In the genomic region with DNA sequence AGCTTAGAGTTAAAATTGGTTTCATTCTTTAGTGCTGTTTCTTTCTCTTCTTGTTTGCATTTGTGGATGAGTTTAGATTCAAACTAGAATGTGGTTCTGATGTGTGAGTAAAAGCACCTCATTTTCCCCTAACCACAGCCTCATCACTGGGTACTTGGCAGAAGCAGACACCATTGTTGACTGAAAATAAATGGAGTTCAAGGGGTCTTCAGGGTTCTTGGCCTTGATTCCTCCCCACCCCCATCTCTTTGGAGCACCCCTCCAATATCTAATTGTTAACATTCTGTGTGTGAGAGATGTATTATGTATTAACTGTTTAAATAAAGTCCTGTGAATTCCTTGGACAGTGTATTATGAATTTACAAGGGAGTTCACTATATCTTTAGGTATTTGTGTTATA, we compare ENCODE assay signal across 1 cellular context.
TF ChIP-seq lines count a peak whose summit lies in the region.

No MANE protein-coding gene starts in this region.

TF ChIP-seq in GM23338, 12 proteins besides CTCF, POLR2A, EP300 and RAD21:
- TF ChIP-seq, protein P1, sequence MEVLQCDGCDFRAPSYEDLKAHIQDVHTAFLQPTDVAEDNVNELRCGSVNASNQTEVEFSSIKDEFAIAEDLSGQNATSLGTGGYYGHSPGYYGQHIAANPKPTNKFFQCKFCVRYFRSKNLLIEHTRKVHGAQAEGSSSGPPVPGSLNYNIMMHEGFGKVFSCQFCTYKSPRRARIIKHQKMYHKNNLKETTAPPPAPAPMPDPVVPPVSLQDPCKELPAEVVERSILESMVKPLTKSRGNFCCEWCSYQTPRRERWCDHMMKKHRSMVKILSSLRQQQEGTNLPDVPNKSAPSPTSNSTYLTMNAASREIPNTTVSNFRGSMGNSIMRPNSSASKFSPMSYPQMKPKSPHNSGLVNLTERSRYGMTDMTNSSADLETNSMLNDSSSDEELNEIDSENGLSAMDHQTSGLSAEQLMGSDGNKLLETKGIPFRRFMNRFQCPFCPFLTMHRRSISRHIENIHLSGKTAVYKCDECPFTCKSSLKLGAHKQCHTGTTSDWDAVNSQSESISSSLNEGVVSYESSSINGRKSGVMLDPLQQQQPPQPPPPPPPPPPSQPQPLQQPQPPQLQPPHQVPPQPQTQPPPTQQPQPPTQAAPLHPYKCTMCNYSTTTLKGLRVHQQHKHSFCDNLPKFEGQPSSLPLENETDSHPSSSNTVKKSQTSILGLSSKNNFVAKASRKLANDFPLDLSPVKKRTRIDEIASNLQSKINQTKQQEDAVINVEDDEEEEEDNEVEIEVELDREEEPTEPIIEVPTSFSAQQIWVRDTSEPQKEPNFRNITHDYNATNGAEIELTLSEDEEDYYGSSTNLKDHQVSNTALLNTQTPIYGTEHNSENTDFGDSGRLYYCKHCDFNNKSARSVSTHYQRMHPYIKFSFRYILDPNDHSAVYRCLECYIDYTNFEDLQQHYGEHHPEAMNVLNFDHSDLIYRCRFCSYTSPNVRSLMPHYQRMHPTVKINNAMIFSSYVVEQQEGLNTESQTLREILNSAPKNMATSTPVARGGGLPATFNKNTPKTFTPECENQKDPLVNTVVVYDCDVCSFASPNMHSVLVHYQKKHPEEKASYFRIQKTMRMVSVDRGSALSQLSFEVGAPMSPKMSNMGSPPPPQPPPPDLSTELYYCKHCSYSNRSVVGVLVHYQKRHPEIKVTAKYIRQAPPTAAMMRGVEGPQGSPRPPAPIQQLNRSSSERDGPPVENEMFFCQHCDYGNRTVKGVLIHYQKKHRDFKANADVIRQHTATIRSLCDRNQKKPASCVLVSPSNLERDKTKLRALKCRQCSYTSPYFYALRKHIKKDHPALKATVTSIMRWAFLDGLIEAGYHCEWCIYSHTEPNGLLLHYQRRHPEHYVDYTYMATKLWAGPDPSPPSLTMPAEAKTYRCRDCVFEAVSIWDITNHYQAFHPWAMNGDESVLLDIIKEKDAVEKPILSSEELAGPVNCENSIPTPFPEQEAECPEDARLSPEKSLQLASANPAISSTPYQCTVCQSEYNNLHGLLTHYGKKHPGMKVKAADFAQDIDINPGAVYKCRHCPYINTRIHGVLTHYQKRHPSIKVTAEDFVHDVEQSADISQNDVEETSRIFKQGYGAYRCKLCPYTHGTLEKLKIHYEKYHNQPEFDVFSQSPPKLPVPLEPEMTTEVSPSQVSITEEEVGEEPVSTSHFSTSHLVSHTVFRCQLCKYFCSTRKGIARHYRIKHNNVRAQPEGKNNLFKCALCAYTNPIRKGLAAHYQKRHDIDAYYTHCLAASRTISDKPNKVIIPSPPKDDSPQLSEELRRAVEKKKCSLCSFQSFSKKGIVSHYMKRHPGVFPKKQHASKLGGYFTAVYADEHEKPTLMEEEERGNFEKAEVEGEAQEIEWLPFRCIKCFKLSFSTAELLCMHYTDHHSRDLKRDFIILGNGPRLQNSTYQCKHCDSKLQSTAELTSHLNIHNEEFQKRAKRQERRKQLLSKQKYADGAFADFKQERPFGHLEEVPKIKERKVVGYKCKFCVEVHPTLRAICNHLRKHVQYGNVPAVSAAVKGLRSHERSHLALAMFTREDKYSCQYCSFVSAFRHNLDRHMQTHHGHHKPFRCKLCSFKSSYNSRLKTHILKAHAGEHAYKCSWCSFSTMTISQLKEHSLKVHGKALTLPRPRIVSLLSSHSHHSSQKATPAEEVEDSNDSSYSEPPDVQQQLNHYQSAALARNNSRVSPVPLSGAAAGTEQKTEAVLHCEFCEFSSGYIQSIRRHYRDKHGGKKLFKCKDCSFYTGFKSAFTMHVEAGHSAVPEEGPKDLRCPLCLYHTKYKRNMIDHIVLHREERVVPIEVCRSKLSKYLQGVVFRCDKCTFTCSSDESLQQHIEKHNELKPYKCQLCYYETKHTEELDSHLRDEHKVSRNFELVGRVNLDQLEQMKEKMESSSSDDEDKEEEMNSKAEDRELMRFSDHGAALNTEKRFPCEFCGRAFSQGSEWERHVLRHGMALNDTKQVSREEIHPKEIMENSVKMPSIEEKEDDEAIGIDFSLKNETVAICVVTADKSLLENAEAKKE (CRISPR knock-in tag; IDR thresholded peaks at IDR 0.05), result no peak
- TF ChIP-seq NANOG (IDR thresholded peaks at IDR 0.05; ENCODE audit: borderline replicate concordance) (no peak), STAT1 (IDR thresholded peaks at IDR 0.05; ENCODE audit: unreplicated experiment) (no peak), EZH2phosphoT487 (IDR thresholded peaks at IDR 0.05; ENCODE audit: unreplicated experiment) (no peak), POLR2AphosphoS5 (IDR thresholded peaks at IDR 0.05; ENCODE audit: low read depth) (no peak), ZNF331 (CRISPR knock-in tag; IDR thresholded peaks at IDR 0.05; ENCODE audit: low read depth) (no peak), EZH2 (IDR thresholded peaks at IDR 0.05; ENCODE audit: low read depth, unreplicated experiment) (no peak), JUNB (IDR thresholded peaks at IDR 0.05; ENCODE audit: unreplicated experiment) (no peak), CREB1 (CRISPR knock-in tag; IDR thresholded peaks at IDR 0.05; ENCODE audit: low read depth) (no peak), ZNF114 (CRISPR knock-in tag; IDR thresholded peaks at IDR 0.05) (no peak)
- TF ChIP-seq, protein P2, sequence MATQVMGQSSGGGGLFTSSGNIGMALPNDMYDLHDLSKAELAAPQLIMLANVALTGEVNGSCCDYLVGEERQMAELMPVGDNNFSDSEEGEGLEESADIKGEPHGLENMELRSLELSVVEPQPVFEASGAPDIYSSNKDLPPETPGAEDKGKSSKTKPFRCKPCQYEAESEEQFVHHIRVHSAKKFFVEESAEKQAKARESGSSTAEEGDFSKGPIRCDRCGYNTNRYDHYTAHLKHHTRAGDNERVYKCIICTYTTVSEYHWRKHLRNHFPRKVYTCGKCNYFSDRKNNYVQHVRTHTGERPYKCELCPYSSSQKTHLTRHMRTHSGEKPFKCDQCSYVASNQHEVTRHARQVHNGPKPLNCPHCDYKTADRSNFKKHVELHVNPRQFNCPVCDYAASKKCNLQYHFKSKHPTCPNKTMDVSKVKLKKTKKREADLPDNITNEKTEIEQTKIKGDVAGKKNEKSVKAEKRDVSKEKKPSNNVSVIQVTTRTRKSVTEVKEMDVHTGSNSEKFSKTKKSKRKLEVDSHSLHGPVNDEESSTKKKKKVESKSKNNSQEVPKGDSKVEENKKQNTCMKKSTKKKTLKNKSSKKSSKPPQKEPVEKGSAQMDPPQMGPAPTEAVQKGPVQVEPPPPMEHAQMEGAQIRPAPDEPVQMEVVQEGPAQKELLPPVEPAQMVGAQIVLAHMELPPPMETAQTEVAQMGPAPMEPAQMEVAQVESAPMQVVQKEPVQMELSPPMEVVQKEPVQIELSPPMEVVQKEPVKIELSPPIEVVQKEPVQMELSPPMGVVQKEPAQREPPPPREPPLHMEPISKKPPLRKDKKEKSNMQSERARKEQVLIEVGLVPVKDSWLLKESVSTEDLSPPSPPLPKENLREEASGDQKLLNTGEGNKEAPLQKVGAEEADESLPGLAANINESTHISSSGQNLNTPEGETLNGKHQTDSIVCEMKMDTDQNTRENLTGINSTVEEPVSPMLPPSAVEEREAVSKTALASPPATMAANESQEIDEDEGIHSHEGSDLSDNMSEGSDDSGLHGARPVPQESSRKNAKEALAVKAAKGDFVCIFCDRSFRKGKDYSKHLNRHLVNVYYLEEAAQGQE (IDR thresholded peaks at IDR 0.05; ENCODE audit: unreplicated experiment), result no peak
- TF ChIP-seq, protein P3, sequence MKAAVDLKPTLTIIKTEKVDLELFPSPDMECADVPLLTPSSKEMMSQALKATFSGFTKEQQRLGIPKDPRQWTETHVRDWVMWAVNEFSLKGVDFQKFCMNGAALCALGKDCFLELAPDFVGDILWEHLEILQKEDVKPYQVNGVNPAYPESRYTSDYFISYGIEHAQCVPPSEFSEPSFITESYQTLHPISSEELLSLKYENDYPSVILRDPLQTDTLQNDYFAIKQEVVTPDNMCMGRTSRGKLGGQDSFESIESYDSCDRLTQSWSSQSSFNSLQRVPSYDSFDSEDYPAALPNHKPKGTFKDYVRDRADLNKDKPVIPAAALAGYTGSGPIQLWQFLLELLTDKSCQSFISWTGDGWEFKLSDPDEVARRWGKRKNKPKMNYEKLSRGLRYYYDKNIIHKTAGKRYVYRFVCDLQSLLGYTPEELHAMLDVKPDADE (IDR thresholded peaks at IDR 0.05), result no peak
